Comparison of ENCODE assay signal across 1 cellular context in genomic region chr2:42331569-42332284, GRCh38.
TF ChIP-seq lines count a peak whose summit lies in the region.

No MANE protein-coding gene starts in this region.

TF ChIP-seq in HepG2, 621 proteins besides CTCF, POLR2A, EP300 and RAD21:
- TF ChIP-seq LRRFIP1 (CRISPR knock-in tag; conservative IDR thresholded peaks at IDR 0.05) (no peak), POLR2G (IDR thresholded peaks at IDR 0.05; ENCODE audit: low read depth, low read length) (peak; percentile 12; the same call in 1 of the 2 replicates), ZNF7 (CRISPR knock-in tag; IDR thresholded peaks at IDR 0.05) (no peak), ELK4 (CRISPR knock-in tag; IDR thresholded peaks at IDR 0.05; ENCODE audit: borderline replicate concordance) (no peak), FOXC1 (CRISPR knock-in tag; IDR thresholded peaks at IDR 0.05; ENCODE audit: borderline replicate concordance) (no peak), SMAD3 (CRISPR knock-in tag; IDR thresholded peaks at IDR 0.05) (no peak), HNF4A (CRISPR knock-in tag; IDR thresholded peaks at IDR 0.05) (no peak), CEBPB (IDR thresholded peaks at IDR 0.05; ENCODE audit: borderline replicate concordance, low read depth, low read length) (peak; percentile 72), XRCC5 (optimal IDR thresholded peaks at IDR 0.05; ENCODE audit: low read length) (no peak), PAF1 (CRISPR knock-in tag; IDR thresholded peaks at IDR 0.05) (peak; percentile 60; the same call in 1 of the 2 replicates), ZNF777 (CRISPR knock-in tag; IDR thresholded peaks at IDR 0.05) (no peak), ZNF841 (CRISPR knock-in tag; IDR thresholded peaks at IDR 0.05; ENCODE audit: borderline replicate concordance) (no peak), RBM22 (optimal IDR thresholded peaks at IDR 0.05; ENCODE audit: low read length) (peak; percentile 93)
